19 cellular contexts compared by ENCODE assay signal in the genomic region with DNA sequence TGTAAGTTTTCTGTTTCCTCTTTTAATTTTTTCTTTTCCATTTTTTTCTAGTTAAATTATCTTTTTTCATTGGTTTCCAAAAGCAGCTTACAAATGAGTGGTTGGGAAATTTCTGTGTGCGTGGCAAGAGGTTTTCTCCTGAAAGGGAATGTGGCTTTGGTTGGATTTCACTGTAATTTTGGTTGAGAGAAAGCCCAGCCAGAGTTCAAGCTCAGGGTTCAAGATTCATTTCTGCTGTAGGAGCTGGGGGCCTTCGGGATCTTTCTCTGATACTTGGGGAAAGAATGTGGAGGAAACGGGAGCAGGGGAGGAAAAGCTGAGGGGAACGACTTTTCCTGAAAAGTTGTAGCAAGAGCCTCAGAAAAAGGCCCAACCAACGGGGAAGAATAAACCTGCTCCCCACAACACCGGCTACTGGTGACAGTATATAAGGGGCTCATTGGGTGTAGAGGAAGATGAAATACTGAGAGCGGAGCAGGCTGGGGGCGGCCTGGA. TPM values are rescaled to one million over a fixed set of nuclear protein-coding genes. Genes with fewer than 3 reads are reported as not detected.
DNase-seq lines count a peak whose midpoint lies in the region; ATAC-seq, FAIRE-seq and TF ChIP-seq lines count a peak whose summit lies in the region.
"Had no signal": no experiment of that assay in that cellular context is flagged by ENCODE, and none has a peak within 500 bp of the region (broad histone marks: within the 10 kb centered on the region; RNA-seq: fewer than 3 reads in every experiment).

No MANE protein-coding gene starts in this region.

- H3K79me2 ChIP-seq in ACC112 (ENCODE audit: control insufficient read depth, insufficient read depth, low read length, unreplicated experiment), result no peaks in the 10 kb centered on the region

- no peak for ATAC-seq in HG03571 (IDR thresholded peaks at IDR 0.05; ENCODE audit: unreplicated experiment)
- ATAC-seq: stimulated activated naive CD8-positive, alpha-beta T cell treated with anti-CD3 and anti-CD28 coated beads, Interleukin-15, Interleukin-2, amounts not matched to agents 100 U/mL and 50 U/mL, for 24 hours had no signal

- FAIRE-seq in H54 (lab: Jason Lieb, UNC), result no peak

- no peak overlapping the region for H3K27ac ChIP-seq in ACC112 (ENCODE audit: low read depth, low read length)

- H3K4me3 Mint-ChIP-seq in neural crest cell, result peak overlapping the region; percentile 54

- H3K4me3 ChIP-seq in ACC112 (ENCODE audit: low read depth, low read length) (peak overlapping the region; percentile 72), MG63 (peak overlapping the region; percentile 70), fibroblast of villous mesenchyme (ENCODE audit: low read depth, low read length) (peak overlapping the region; percentile 64)

- H2AFZ ChIP-seq in ACC112 (ENCODE audit: low read length, unreplicated experiment), result peak overlapping the region; percentile 29

- H3K27me3 ChIP-seq in ACC112 (ENCODE audit: insufficient read depth, low read length) (peaks cover 87% of the 10 kb centered on the region), MG63 (no peaks in the 10 kb centered on the region)

- TF ChIP-seq CTCF in fibroblast of villous mesenchyme (IDR thresholded peaks at IDR 0.05; ENCODE audit: insufficient read depth, low read depth, low read length) (no peak), neural crest cell (conservative IDR thresholded peaks at IDR 0.05) (no peak)

- H3K27ac Mint-ChIP-seq in neural crest cell (ENCODE audit: unreplicated experiment), result no peak overlapping the region
- H3K27ac Mint-ChIP-seq: T-helper 2 cell treated with Interferon-gamma antibody and Interleukin-4, amounts not matched to agents 5 μg/mL and 100 μg/mL, for 36 hours had no signal

- peaks cover 3% of the 10 kb centered on the region for H3K36me3 Mint-ChIP-seq in neural crest cell (ENCODE audit: low read depth)

- TF ChIP-seq POLR2A in H54 (IDR thresholded peaks at IDR 0.05; ENCODE audit: low read depth, low read length), result no peak

- no peaks in the 10 kb centered on the region for H3K9me3 ChIP-seq in MG63

- peaks cover 8% of the 10 kb centered on the region for H3K4me1 Mint-ChIP-seq in neural crest cell

- no peaks in the 10 kb centered on the region for H3K36me3 ChIP-seq in ACC112 (ENCODE audit: insufficient read depth, low read length)
- H3K36me3 ChIP-seq in MG63, result peaks cover 16% of the 10 kb centered on the region

- peaks cover 100% of the 10 kb centered on the region for H3K27me3 Mint-ChIP-seq in neural crest cell (ENCODE audit: low read depth)

- no peaks in the 10 kb centered on the region for H3K9me3 Mint-ChIP-seq in neural crest cell
- H3K9me3 Mint-ChIP-seq: T-helper 2 cell treated with Interferon-gamma antibody and Interleukin-4, amounts not matched to agents 5 μg/mL and 100 μg/mL, for 36 hours had no signal

- H3K4me1 ChIP-seq in ACC112 (ENCODE audit: control insufficient read depth, insufficient read depth, low read length, unreplicated experiment), result peaks cover 19% of the 10 kb centered on the region

- no peak for DNase-seq in MG63
- no peak for DNase-seq in fibroblast of villous mesenchyme (ENCODE audit: low read depth)
- DNase-seq in neural crest cell (ENCODE audit: low read depth, low spot score), result no peak
- DNase-seq in stimulated activated naive CD4-positive, alpha-beta T cell (lab: John Stamatoyannopoulos, UW), result no peak
- DNase-seq in NCI-H1105 (lab: John Stamatoyannopoulos, UW), result no peak
- DNase-seq in H54 (ENCODE audit: insufficient read length, low spot score), result no peak
- DNase-seq: activated CD4-positive, CD25-positive, alpha-beta regulatory T cell treated with anti-CD3 and anti-CD28 coated beads, Interleukin-2, amount 50 U/mL, for 72 hours; activated CD8-positive, alpha-beta memory T cell treated with anti-CD3 and anti-CD28 coated beads, Interleukin-2, amount 50 U/mL, for 48 hours; activated naive CD4-positive, alpha-beta T cell; COR-L47; head of caudate nucleus; Kasumi-1; NCI-H1436; NCI-H446; SHP77; stimulated activated naive CD8-positive, alpha-beta T cell treated with anti-CD3 and anti-CD28 coated beads, Interleukin-15, Interleukin-2, amounts not matched to agents 100 U/mL and 50 U/mL, for 24 hours had no signal

RNA-seq across cellular contexts. Expression of a gene that starts 1.8 kb away (rescaled TPM):
- total RNA-seq in MG63 (2014; rRNA removed; shearing (Covaris generic); ENCODE audit: low replicate concordance), result 19.8 and 27.4 TPM in 2 replicates
- total RNA-seq in fibroblast of villous mesenchyme, result 0.43 and 5.2 TPM in 2 replicates
- 1.8 TPM in 2 replicates for total RNA-seq in neural crest cell

RNA-seq across cellular contexts. Expression of a gene that starts 12.0 kb away (rescaled TPM):
- total RNA-seq in MG63 (2014; rRNA removed; shearing (Covaris generic); ENCODE audit: low replicate concordance), result 4.2 and 4.5 TPM in 2 replicates
- 0.86 and 3.2 TPM in 2 replicates for total RNA-seq in fibroblast of villous mesenchyme
- not detected in 2 replicates for total RNA-seq in neural crest cell

RNA-seq across cellular contexts. Expression of a gene that starts 13.2 kb away (rescaled TPM):
- 1.9 and 7.9 TPM in 2 replicates for total RNA-seq in MG63 (2014; rRNA removed; shearing (Covaris generic); ENCODE audit: low replicate concordance)
- total RNA-seq in fibroblast of villous mesenchyme (0.86 and 7.4 TPM in 2 replicates), neural crest cell (5.6 and 6.3 TPM in 2 replicates)

RNA-seq across cellular contexts. Expression of a gene that starts 13.8 kb away (rescaled TPM):
- total RNA-seq in MG63 (2014; rRNA removed; shearing (Covaris generic); ENCODE audit: low replicate concordance), result 0.30 and 1.3 TPM in 2 replicates
- total RNA-seq in fibroblast of villous mesenchyme, result 0.86 and 2.9 TPM in 2 replicates
- total RNA-seq in neural crest cell, result not detected in 2 replicates

RNA-seq across cellular contexts. Expression of a gene that starts 22.1 kb away (rescaled TPM):
- total RNA-seq in MG63 (2014; rRNA removed; shearing (Covaris generic); ENCODE audit: low replicate concordance), result 0.10 and 0.13 TPM in 2 replicates
- total RNA-seq in fibroblast of villous mesenchyme (0.86 and 2.6 TPM in 2 replicates), neural crest cell (4.5 and 4.8 TPM in 2 replicates)
